In the genomic region with DNA sequence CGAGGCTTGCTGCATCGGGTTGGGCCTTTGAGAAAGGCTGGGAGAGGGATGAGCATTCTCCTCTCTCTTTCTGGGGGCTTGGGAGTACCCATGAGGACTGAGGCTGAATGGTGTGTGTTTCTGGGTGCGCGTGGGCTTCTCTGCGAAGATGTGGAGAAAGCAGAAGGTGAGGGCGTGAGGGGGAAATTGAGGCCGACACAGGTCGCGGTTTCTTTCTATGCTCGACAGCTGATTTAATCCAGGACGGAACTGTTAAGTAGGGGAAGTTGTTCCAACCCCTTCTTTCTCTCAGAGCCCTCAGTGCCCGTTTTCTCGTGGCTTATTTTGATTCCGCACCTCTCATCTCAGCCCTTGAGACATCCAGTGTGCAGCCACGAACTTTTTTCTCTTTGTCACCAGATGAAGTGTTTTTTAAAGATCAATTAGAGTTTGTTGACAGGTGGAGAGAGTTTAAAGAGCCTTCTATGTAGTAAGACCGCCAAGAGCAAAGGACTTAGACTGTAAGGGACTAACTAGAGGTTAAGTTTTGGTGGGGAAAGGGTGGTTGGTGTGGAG, we compare ENCODE assay signal across 8 cellular contexts. TPM values are rescaled to one million over a fixed set of nuclear protein-coding genes. Genes with fewer than 3 reads are reported as not detected.
A peak's percentile ranks its signal among the peaks of the same experiment; 100 is the strongest.
DNase-seq lines count a peak whose midpoint lies in the region; ATAC-seq, FAIRE-seq and TF ChIP-seq lines count a peak whose summit lies in the region.

No MANE protein-coding gene starts in this region.

- intact Hi-C loops in Caco-2 (cut with micrococcal nuclease; ENCODE audit: unreplicated experiment) = no loop called here

- H3K27me3 ChIP-seq in Caco-2 (replicated peaks; ENCODE audit: control insufficient read depth, insufficient read depth, low read length) (peaks cover 1% of the 10 kb centered on the region; the same call in 1 of the 2 replicates), ectodermal cell (ENCODE audit: control insufficient read depth, insufficient read depth, low read length, poor library complexity, severe bottlenecking) (peaks cover 21% of the 10 kb centered on the region), osteoblast (ENCODE audit: insufficient read depth, low read length) (peaks cover 40% of the 10 kb centered on the region)

- FAIRE-seq in GM12892 (lab: Jason Lieb, UNC) = no peak

- 0 out of 2 replicates have a peak, but pooled peaks cover 10% of the 10 kb centered on the region for H3K4me1 ChIP-seq in Caco-2
- H3K4me1 ChIP-seq in ectodermal cell (ENCODE audit: control insufficient read depth, insufficient read depth, low read length) = peaks cover 2% of the 10 kb centered on the region
- H3K4me1 ChIP-seq in osteoblast (ENCODE audit: insufficient read depth, low read length) = peaks cover 12% of the 10 kb centered on the region

- TF ChIP-seq CTCF in Caco-2 (IDR thresholded peaks at IDR 0.05; ENCODE audit: insufficient read depth in 1 of 2, low read depth in 1 of 2, low read length in 1 of 2, severe bottlenecking in 1 of 2, unreplicated experiment in 1 of 2) (no peak), osteoblast (IDR thresholded peaks at IDR 0.05; ENCODE audit: extremely low read depth, low read depth, low read length) (no peak)

- peaks cover 6% of the 10 kb centered on the region for H3K36me3 Mint-ChIP-seq in Caco-2 (ENCODE audit: insufficient read depth, unreplicated experiment)

- peak overlapping the region; percentile 86 for H3K4me3 Mint-ChIP-seq in Caco-2 (ENCODE audit: unreplicated experiment)

- H3K36me3 ChIP-seq in Caco-2 (ENCODE audit: control insufficient read depth, insufficient read depth, low read length) = no peaks in the 10 kb centered on the region
- H3K36me3 ChIP-seq in ectodermal cell (ENCODE audit: control insufficient read depth, insufficient read depth, low read length) = no peaks in the 10 kb centered on the region
- no peaks in the 10 kb centered on the region for H3K36me3 ChIP-seq in osteoblast (ENCODE audit: insufficient read depth, low read length)

- H2AFZ ChIP-seq in osteoblast (ENCODE audit: low read length) = peak overlapping the region; percentile 86

- H3K4me1 Mint-ChIP-seq in Caco-2 (ENCODE audit: low read depth, unreplicated experiment) = peaks cover 4% of the 10 kb centered on the region

- H3K9me3 Mint-ChIP-seq in Caco-2 (ENCODE audit: unreplicated experiment) = no peaks in the 10 kb centered on the region

- 14 to 17% methylated on average over 16 of the region's 16 CpGs for WGBS in ectodermal cell, 2 experiments

- no peak for ATAC-seq in GM21528 (IDR thresholded peaks at IDR 0.05; ENCODE audit: low FRiP score, unreplicated experiment)

- H3K9me3 ChIP-seq in Caco-2 = no peaks in the 10 kb centered on the region
- no peaks in the 10 kb centered on the region for H3K9me3 ChIP-seq in ectodermal cell (ENCODE audit: control insufficient read depth, low read length)
- no peaks in the 10 kb centered on the region for H3K9me3 ChIP-seq in osteoblast (ENCODE audit: low read depth, low read length)

- BruUV-seq in Caco-2 (replicated peaks; lab: Mats Ljungman, UMichigan) = no TSS peak

- POLR2A ChIA-PET in Caco-2 (lab: Charles Lee) = interaction anchor here (0.6 to 2.1 kb wide), 6 partner anchors 16 to 795 kb away, joined by 3 to 8 read pairs (median 4); a partner anchor contains a TSS

- H3K27me3 Mint-ChIP-seq in Caco-2 (ENCODE audit: insufficient read depth, unreplicated experiment) = peaks cover 25% of the 10 kb centered on the region

- no peak for TF ChIP-seq POLR2A in GM12892 (IDR thresholded peaks at IDR 0.05; ENCODE audit: low read depth, low read length)

- H3K79me2 ChIP-seq in osteoblast (ENCODE audit: insufficient read depth, low read length) = no peaks in the 10 kb centered on the region

- DNase-seq in Caco-2 (no peak), NAMALWA (ENCODE audit: low spot score) (peak; percentile 26), osteoblast (ENCODE audit: insufficient read length, low spot score, missing footprints) (no peak), GM12892 (ENCODE audit: insufficient read length) (no peak), RPMI8226 (no peak), 8988T (no peak)

- H4K20me1 ChIP-seq in osteoblast (ENCODE audit: insufficient read depth, low read length) = peaks cover 3% of the 10 kb centered on the region

- no peak overlapping the region for H3K27ac ChIP-seq in ectodermal cell (ENCODE audit: insufficient read depth, low read depth, low read length, poor library complexity, severe bottlenecking)
- no peak overlapping the region for H3K27ac ChIP-seq in osteoblast (ENCODE audit: low read depth, low read length)

- no peak overlapping the region for H3K27ac Mint-ChIP-seq in Caco-2 (ENCODE audit: unreplicated experiment)

- H3K4me2 ChIP-seq in osteoblast (ENCODE audit: insufficient read depth, low read length) = peak overlapping the region; percentile 87

- CTCF ChIA-PET in Caco-2 (lab: Charles Lee) = interaction anchor here (0.6 to 0.7 kb wide), 3 partner anchors 12 to 225 kb away, joined by 3 read pairs; no protein-coding TSS in a partner anchor

- peak overlapping the region; percentile 58 for H3K4me3 ChIP-seq in Caco-2 (ENCODE audit: low read depth, low read length)
- peak overlapping the region; percentile 58 for H3K4me3 ChIP-seq in ectodermal cell (ENCODE audit: insufficient read depth, low read depth, low read length)
- peak overlapping the region; percentile 74 for H3K4me3 ChIP-seq in osteoblast (ENCODE audit: insufficient read depth, low read length)

RNA-seq across cellular contexts. Expression of a gene that starts 0.7 kb away (rescaled TPM):
- total RNA-seq in Caco-2 (2022) = 0.56 and 0.86 TPM in 2 replicates
- polyA plus RNA-seq in ectodermal cell (2013, experiment 1 of 4) = 8.5 TPM
- 10.1 TPM for polyA plus RNA-seq in ectodermal cell (2013, experiment 2 of 4)
- polyA plus RNA-seq in ectodermal cell (2013, experiment 3 of 4) = 6.7 TPM
- polyA plus RNA-seq in ectodermal cell (2013, experiment 4 of 4) = 9.4 TPM
- total RNA-seq in osteoblast = 9.4 and 13.0 TPM in 2 replicates
- 7.4 TPM for polyA plus RNA-seq in GM12892 (2012; ENCODE audit: missing spikeins)

RNA-seq across cellular contexts. Expression of a gene that starts 27.5 kb away (rescaled TPM):
- total RNA-seq in Caco-2 (2022) (35.7 and 36.9 TPM in 2 replicates), osteoblast (18.5 and 20.6 TPM in 2 replicates)
- 43.1 TPM for polyA plus RNA-seq in ectodermal cell (2013, experiment 1 of 4)
- 41.9 TPM for polyA plus RNA-seq in ectodermal cell (2013, experiment 2 of 4)
- polyA plus RNA-seq in ectodermal cell (2013, experiment 3 of 4) = 25.8 TPM
- polyA plus RNA-seq in ectodermal cell (2013, experiment 4 of 4) = 29.1 TPM
- 24.4 TPM for polyA plus RNA-seq in GM12892 (2012; ENCODE audit: missing spikeins)

RNA-seq across cellular contexts. Expression of a gene that starts 27.5 kb away (rescaled TPM):
- total RNA-seq in Caco-2 (2022) = 19.3 and 28.8 TPM in 2 replicates
- polyA plus RNA-seq in ectodermal cell (2013, experiment 1 of 4) = 21.6 TPM
- 24.6 TPM for polyA plus RNA-seq in ectodermal cell (2013, experiment 2 of 4)
- polyA plus RNA-seq in ectodermal cell (2013, experiment 3 of 4) = 16.8 TPM
- polyA plus RNA-seq in ectodermal cell (2013, experiment 4 of 4) = 14.7 TPM
- 16.3 and 17.4 TPM in 2 replicates for total RNA-seq in osteoblast
- polyA plus RNA-seq in GM12892 (2012; ENCODE audit: missing spikeins) = 10.6 TPM
